Comparison of ENCODE assay signal across 17 cellular contexts in the genomic region with DNA sequence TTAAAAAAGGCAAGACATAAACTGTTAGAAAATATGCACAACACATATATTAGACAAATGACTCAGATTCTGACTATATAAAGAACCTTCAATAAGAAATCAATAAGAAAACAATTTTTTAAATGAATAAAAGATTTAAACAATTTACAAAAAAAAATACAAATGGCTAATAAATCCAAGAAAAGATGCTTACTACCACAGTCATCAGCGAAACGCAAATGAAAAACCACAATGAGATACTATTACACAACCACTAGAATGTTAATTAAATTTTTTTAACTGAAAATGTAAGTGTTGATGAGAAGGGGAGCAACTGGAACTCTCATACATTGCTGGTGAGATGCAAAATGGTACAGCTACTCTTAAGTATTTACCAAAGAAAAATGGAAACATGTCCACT. TPM values are rescaled to one million over a fixed set of nuclear protein-coding genes. Genes with fewer than 3 reads are reported as not detected.
DNase-seq lines count a peak whose midpoint lies in the region; ATAC-seq, FAIRE-seq and TF ChIP-seq lines count a peak whose summit lies in the region.
"Had no signal": no experiment of that assay in that cellular context is flagged by ENCODE, and none has a peak within 500 bp of the region (broad histone marks: within the 10 kb centered on the region; RNA-seq: fewer than 3 reads in every experiment).

No MANE protein-coding gene starts in this region.

- peaks cover 20% of the 10 kb centered on the region for H3K4me1 ChIP-seq in HEK293 (ENCODE audit: control insufficient read depth, insufficient read depth, low read length)
- peaks cover 0 to 3% (median 0%) of the 10 kb centered on the region in 3 donors for H3K4me1 ChIP-seq in pancreas
- H3K4me1 ChIP-seq: A549 had no signal

- H3K9me3 ChIP-seq in HEK293 (ENCODE audit: control insufficient read depth, insufficient read depth, low read depth, low read length) (no peaks in the 10 kb centered on the region; the same call in 1 of the 2 replicates), pancreas (no peaks in the 10 kb centered on the region)
- H3K9me3 ChIP-seq: A549 had no signal

- ATAC-seq in pancreas, result no peak
- ATAC-seq: A549; CD8-positive, alpha-beta T cell had no signal

- POLR2A ChIA-PET in HEK293 (lab: Yijun Ruan, JAX), result no interaction called here

- WGBS in pancreas, 2 donors, result 99% methylated on average over 2 of the region's 2 CpGs

- no peak for TF ChIP-seq POLR2A in GM12892 (IDR thresholded peaks at IDR 0.05; ENCODE audit: low read depth, low read length)

- intact Hi-C loops in pancreas (cut with DNase I), result no loop called here

- no peaks in the 10 kb centered on the region; a peak in 1 of 3 replicates for H3K36me3 ChIP-seq in HEK293 (ENCODE audit: control insufficient read depth in 2 of 2, insufficient read depth in 1 of 2, low read length in 2 of 2)
- no peaks in the 10 kb centered on the region for H3K36me3 ChIP-seq in pancreas

- DNase-seq in GM12892 (ENCODE audit: insufficient read length) (no peak), pancreas (no peak), NCI-H446 treated with DMSO at 0.1 percent for 48 hours (lab: John Stamatoyannopoulos, UW) (no peak), NCI-H1092 (lab: John Stamatoyannopoulos, UW) (no peak)
- DNase-seq: AML-193; Caco-2; Calu3; CD4-positive, alpha-beta T cell; CD8-positive, alpha-beta T cell; DMS79 treated with DMSO at 0.1 percent for 48 hours; GF-D8 had no signal

- FAIRE-seq in GM12892 (lab: Jason Lieb, UNC) (peak; percentile 21), pancreas (lab: Jason Lieb, UNC) (peak; percentile 94)
- FAIRE-seq: A549, GM18507 had no signal

- CTCF ChIA-PET in HEK293 (lab: Yijun Ruan, JAX), result no interaction called here

- TF ChIP-seq CTCF in HEK293 (tag by site-specific recombination; IDR thresholded peaks at IDR 0.05), result no peak
- TF ChIP-seq CTCF in pancreas (IDR thresholded peaks at IDR 0.05), result no peak

- no peak overlapping the region for H3K4me3 ChIP-seq in HEK293 (ENCODE audit: low read depth, low read length)
- no peak overlapping the region for H3K4me3 ChIP-seq in pancreas
- H3K4me3 ChIP-seq: A549; BLaER1 treated with 17β-estradiol and CSF1 and Interleukin-3, amounts not matched to agents 10 nM and 100 nM had no signal

- H3K27me3 ChIP-seq in pancreas, result no peaks in the 10 kb centered on the region
- H3K27me3 ChIP-seq: BLaER1 treated with 17β-estradiol and CSF1 and Interleukin-3, amounts not matched to agents 10 nM and 100 nM had no signal

- H3K27ac ChIP-seq in HEK293 (ENCODE audit: extremely low read depth, low read depth, low read length) (no peak overlapping the region), pancreas (no peak overlapping the region)
- H3K27ac ChIP-seq: 22Rv1; A549; BLaER1 treated with 17β-estradiol and CSF1 and Interleukin-3, amounts not matched to agents 10 nM and 100 nM; C4-2B had no signal

TF ChIP-seq in HEK293, 187 proteins besides CTCF, POLR2A, EP300 and RAD21:
- TF ChIP-seq BCL11B (tag by site-specific recombination; IDR thresholded peaks at IDR 0.05; ENCODE audit: low read depth) (no peak), ZNF626 (tag by site-specific recombination; IDR thresholded peaks at IDR 0.05) (no peak), ZNF658 (tag by site-specific recombination; IDR thresholded peaks at IDR 0.05) (no peak), ZNF416 (tag by site-specific recombination; IDR thresholded peaks at IDR 0.05) (no peak), ZNF433 (tag by site-specific recombination; IDR thresholded peaks at IDR 0.05; ENCODE audit: low read depth) (no peak), ZNF664 (tag by site-specific recombination; IDR thresholded peaks at IDR 0.05) (peak; percentile 64; the same call in 1 of the 2 replicates), HOXD13 (CRISPR knock-in tag; IDR thresholded peaks at IDR 0.05; ENCODE audit: borderline replicate concordance) (no peak)

RNA-seq across cellular contexts. Expression of a gene that starts 24.4 kb away (rescaled TPM):
- polyA plus RNA-seq in GM12892 (2012; ENCODE audit: missing spikeins), result 22.1 TPM
- total RNA-seq in pancreas, result 10 to 100 TPM; 17.3 to 39.6 (median 24.7) TPM
- polyA plus RNA-seq in pancreas, result 1 to 10 TPM; 3.6 to 7.0 TPM
